21 cellular contexts compared by ENCODE assay signal in the genomic region with DNA sequence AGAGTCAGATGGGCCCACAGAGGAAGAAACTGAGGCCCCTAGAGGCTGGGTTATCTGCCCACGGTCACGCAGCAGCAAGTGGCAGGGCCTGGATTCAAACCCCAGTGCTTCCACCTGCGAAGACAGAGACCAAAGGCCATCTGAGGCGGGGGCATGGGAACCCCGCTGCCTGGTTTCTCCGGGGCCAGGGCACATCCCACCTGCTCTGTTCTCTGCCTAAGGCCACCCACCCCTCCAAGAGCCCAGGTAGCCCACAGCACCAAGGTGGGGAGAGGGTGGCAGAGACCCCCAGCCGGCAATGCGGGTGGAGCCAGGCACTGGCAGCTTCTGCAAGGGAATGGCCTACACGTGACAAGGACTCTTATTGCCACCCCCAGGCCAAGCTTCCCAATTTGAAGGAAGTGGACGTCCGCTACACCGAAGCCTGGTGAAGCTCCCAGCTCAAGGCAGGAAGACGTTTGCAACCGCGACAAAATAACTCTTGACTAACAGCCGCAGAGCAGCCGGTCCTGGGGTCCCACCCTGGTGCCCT.
A peak's percentile ranks its signal among the peaks of the same experiment; 100 is the strongest.
DNase-seq lines count a peak whose midpoint lies in the region; TF ChIP-seq lines count a peak whose summit lies in the region.
"Had no signal": no experiment of that assay in that cellular context is flagged by ENCODE, and none has a peak within 500 bp of the region (broad histone marks: within the 10 kb centered on the region; RNA-seq: fewer than 3 reads in every experiment).

No MANE protein-coding gene starts in this region.

- no peaks in the 10 kb centered on the region for H3K9me3 ChIP-seq in BLaER1 treated with 17β-estradiol and CSF1 and Interleukin-3, amounts not matched to agents 10 nM and 100 nM (replicated peaks in 1 of 11)
- no peaks in the 10 kb centered on the region for H3K9me3 ChIP-seq in esophagus squamous epithelium
- H3K9me3 ChIP-seq: MG63 had no signal

- H3K4me3 ChIP-seq in BLaER1 treated with 17β-estradiol and CSF1 and Interleukin-3, amounts not matched to agents 10 nM and 100 nM: no peak overlapping the region
- no peak overlapping the region for H3K4me3 ChIP-seq in esophagus squamous epithelium
- H3K4me3 ChIP-seq: GM12878, MG63 had no signal

- 79 to 93% methylated on average over 5 to 12 of the region's 17 CpGs for WGBS in esophagus squamous epithelium, 2 donors

- intact Hi-C loops in esophagus squamous epithelium (cut with DNase I): no loop called here
- intact Hi-C loops in posterior vena cava (cut with DNase I): loop anchor here in 1 of 2 donors (10.0 kb wide), 1 partner anchor 205 kb away; no protein-coding TSS in a partner anchor
- intact Hi-C loops in head of caudate nucleus (cut with DNase I): no loop called here

- peaks cover 0 to 61% (median 15%) of the 10 kb centered on the region in 11 experiments; a peak in 11 of 22 replicates for H4K20me1 ChIP-seq in BLaER1 treated with 17β-estradiol and CSF1 and Interleukin-3, amounts not matched to agents 10 nM and 100 nM

- peak overlapping the region in 2 of 3 donors; percentile 13 to 19 for H3K27ac Mint-ChIP-seq in IgD-negative memory B cell

- no peaks in the 10 kb centered on the region for H3K27me3 Mint-ChIP-seq in IgD-negative memory B cell

- peak overlapping the region in 3 of 11 experiments; percentile 2 to 45 (median 32); a peak in 4 of 22 replicates for H3K27ac ChIP-seq in BLaER1 treated with 17β-estradiol and CSF1 and Interleukin-3, amounts not matched to agents 10 nM and 100 nM
- peak overlapping the region in 3 of 4 donors; percentile 22 to 81 (median 80) for H3K27ac ChIP-seq in esophagus squamous epithelium

- peaks cover 30 to 55% (median 37%) of the 10 kb centered on the region in 10 experiments for H3K4me1 ChIP-seq in BLaER1 treated with 17β-estradiol and CSF1 and Interleukin-3, amounts not matched to agents 10 nM and 100 nM
- H3K4me1 ChIP-seq in esophagus squamous epithelium: peaks cover 14 to 58% (median 33%) of the 10 kb centered on the region in 3 donors

- DNase-seq in esophagus squamous epithelium (lab: John Stamatoyannopoulos, UW): no peak
- DNase-seq in posterior vena cava (ENCODE audit: low spot score): peak; percentile 76
- DNase-seq in DMS79 treated with DMSO at 0.1 percent for 48 hours (lab: John Stamatoyannopoulos, UW): no peak
- no peak for DNase-seq in amygdala (lab: John Stamatoyannopoulos, UW)
- DNase-seq in head of caudate nucleus: no peak
- DNase-seq: ACHN, AML-193, COR-L47, DMS153, IMR-90, Kasumi-1, MG63, NCI-H1048, NCI-H1436, NCI-H1930, NCI-H345, NCI-H526, SW 1271 had no signal

- peak overlapping the region in 4 of 11 experiments; percentile 7 to 33 (median 28); a peak in 4 of 22 replicates for H3K9ac ChIP-seq in BLaER1 treated with 17β-estradiol and CSF1 and Interleukin-3, amounts not matched to agents 10 nM and 100 nM

- H3K36me3 Mint-ChIP-seq in IgD-negative memory B cell: peaks cover 4% of the 10 kb centered on the region

- H3K4me3 Mint-ChIP-seq in IgD-negative memory B cell: no peak overlapping the region

- peaks cover 0 to 2% (median 0%) of the 10 kb centered on the region in 3 donors for H3K4me1 Mint-ChIP-seq in IgD-negative memory B cell

- TF ChIP-seq CTCF in esophagus squamous epithelium (IDR thresholded peaks at IDR 0.05): no peak

- TF ChIP-seq POLR2A in esophagus squamous epithelium (IDR thresholded peaks at IDR 0.05): no peak

- H3K9me3 Mint-ChIP-seq in IgD-negative memory B cell: no peaks in the 10 kb centered on the region

- H3K4me2 ChIP-seq in BLaER1 treated with 17β-estradiol and CSF1 and Interleukin-3, amounts not matched to agents 10 nM and 100 nM: peak overlapping the region in 8 of 11 experiments; percentile 14 to 69 (median 46); a peak in 14 of 22 replicates

- peaks cover 50 to 52% (median 51%) of the 10 kb centered on the region in 11 experiments for H3K36me3 ChIP-seq in BLaER1 treated with 17β-estradiol and CSF1 and Interleukin-3, amounts not matched to agents 10 nM and 100 nM
- H3K36me3 ChIP-seq in esophagus squamous epithelium: peaks cover 27 to 65% (median 34%) of the 10 kb centered on the region in 3 donors
- H3K36me3 ChIP-seq: MG63 had no signal

- H3K27me3 ChIP-seq in BLaER1 treated with 17β-estradiol and CSF1 and Interleukin-3, amounts not matched to agents 10 nM and 100 nM: no peaks in the 10 kb centered on the region
- no peaks in the 10 kb centered on the region for H3K27me3 ChIP-seq in esophagus squamous epithelium
- H3K27me3 ChIP-seq: MG63 had no signal
